8 cellular contexts compared by ENCODE assay signal in the genomic region with DNA sequence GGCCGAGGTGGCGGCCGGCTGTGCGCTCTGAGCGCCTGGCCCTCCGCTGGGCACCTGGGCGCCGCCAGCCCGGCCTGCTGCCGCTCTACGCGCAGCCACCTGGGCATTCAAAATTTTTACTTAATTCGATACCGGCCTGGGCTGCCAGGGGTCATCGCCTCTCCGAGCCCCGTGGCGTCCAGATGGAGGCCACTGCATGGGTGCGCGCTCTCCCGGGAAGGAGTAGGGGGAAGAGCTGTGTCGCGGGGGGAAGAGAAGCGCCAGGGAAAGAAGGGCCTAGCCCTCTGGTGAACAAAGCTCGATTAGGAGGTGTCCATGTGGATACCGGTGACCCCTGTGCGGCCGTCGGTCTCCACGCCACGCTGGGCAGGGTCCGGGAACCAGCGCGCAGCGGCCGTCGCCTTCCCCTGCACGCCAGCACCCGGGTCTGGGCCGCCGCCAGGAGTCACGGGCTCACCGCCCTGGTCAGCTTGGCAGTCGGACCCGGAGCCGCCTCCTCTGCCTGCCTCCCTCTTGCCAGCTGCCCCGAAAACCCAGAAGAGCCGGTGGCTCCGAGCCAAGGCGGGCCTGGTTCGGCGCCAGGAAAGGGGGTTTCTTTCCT. TPM values are rescaled to one million over a fixed set of nuclear protein-coding genes. Genes with fewer than 3 reads are reported as not detected.
A peak's percentile ranks its signal among the peaks of the same experiment; 100 is the strongest.
DNase-seq lines count a peak whose midpoint lies in the region; ATAC-seq and TF ChIP-seq lines count a peak whose summit lies in the region.

No MANE protein-coding gene starts in this region.

- H3K36me3 Mint-ChIP-seq in effector memory CD8-positive, alpha-beta T cell (ENCODE audit: insufficient read depth) = peaks cover 8% of the 10 kb centered on the region
- no peaks in the 10 kb centered on the region for H3K36me3 Mint-ChIP-seq in memory B cell

- TF ChIP-seq EP300 in transverse colon (IDR thresholded peaks at IDR 0.05; ENCODE audit: low read depth) = no peak

- H3K4me3 Mint-ChIP-seq in effector memory CD8-positive, alpha-beta T cell = peak overlapping the region; percentile 93 to 96
- peak overlapping the region; percentile 87 for H3K4me3 Mint-ChIP-seq in memory B cell

- ATAC-seq in GM18870 (IDR thresholded peaks at IDR 0.05; ENCODE audit: unreplicated experiment) (peak; percentile 3), HG03095 (IDR thresholded peaks at IDR 0.05; ENCODE audit: unreplicated experiment) (peak; percentile 2), memory B cell (ENCODE audit: low read depth) (peak; percentile 4)
- ATAC-seq in effector memory CD8-positive, alpha-beta T cell (replicated peaks) = peak; percentile 2

- peak overlapping the region; percentile 83 to 90 (median 84) for H3K27ac ChIP-seq in transverse colon

- no peaks in the 10 kb centered on the region for H3K27me3 ChIP-seq in transverse colon

- H3K36me3 ChIP-seq in transverse colon = no peaks in the 10 kb centered on the region

- H3K9me3 ChIP-seq in transverse colon = no peaks in the 10 kb centered on the region

- TF ChIP-seq POLR2A in transverse colon (IDR thresholded peaks at IDR 0.05) = no peak

- intact Hi-C loops in transverse colon (cut with DNase I; ENCODE audit: low total_unique reads) = loop anchor here (2.0 to 5.0 kb wide), 2 partner anchors 25 to 48 kb away; partner anchors contain the start of gene ERCC5

- no peak for TF ChIP-seq CTCF in transverse colon (IDR thresholded peaks at IDR 0.05)

- H3K27ac Mint-ChIP-seq in effector memory CD8-positive, alpha-beta T cell = peak overlapping the region; percentile 87 to 91
- no peak overlapping the region for H3K27ac Mint-ChIP-seq in memory B cell

- peaks cover 0 to 28% (median 2%) of the 10 kb centered on the region in 4 donors for H3K4me1 ChIP-seq in transverse colon

- no peaks in the 10 kb centered on the region for H3K27me3 Mint-ChIP-seq in effector memory CD8-positive, alpha-beta T cell
- peaks cover 1% of the 10 kb centered on the region for H3K27me3 Mint-ChIP-seq in memory B cell

- no peaks in the 10 kb centered on the region for H3K9me3 Mint-ChIP-seq in effector memory CD8-positive, alpha-beta T cell
- no peaks in the 10 kb centered on the region for H3K9me3 Mint-ChIP-seq in memory B cell

- peak overlapping the region; percentile 60 to 79 (median 64) for H3K4me3 ChIP-seq in transverse colon

- in situ Hi-C loops in transverse colon (cut with MboI; ENCODE audit: low pct_ligation_motif_present in 1 of 4, low pct_unique_long_range_greater_than_20kb in 1 of 4, low sequenced_read_pairs in 3 of 4) = no loop called here

- peak; percentile 41 for DNase-seq in Ammon's horn (ENCODE audit: low spot score)
- peak; percentile 42 for DNase-seq in SW480 (ENCODE audit: low spot score)
- peak in 2 of 3 experiments; percentile 2 to 21 for DNase-seq in effector memory CD8-positive, alpha-beta T cell
- DNase-seq in memory B cell (ENCODE audit: low spot score in 2 of 2) = peak; percentile 3 to 24
- peak; percentile 26 for DNase-seq in transverse colon
- no peak for DNase-seq in middle frontal gyrus (ENCODE audit: extremely low spot score, low spot score)

- 1% methylated on average over 46 of the region's 52 CpGs; no CpG with 5 or more reads in 1 of the 2 donors for WGBS in transverse colon (ENCODE audit: low coverage in 1 of 2), 2 donors

- H3K4me1 Mint-ChIP-seq in effector memory CD8-positive, alpha-beta T cell (ENCODE audit: low read depth in 2 of 2) = peaks cover 16 to 24% of the 10 kb centered on the region in 2 donors
- H3K4me1 Mint-ChIP-seq in memory B cell = peaks cover 9% of the 10 kb centered on the region

RNA-seq across cellular contexts. Expression of gene BIVM, which starts 0.7 kb away (rescaled TPM):
- total RNA-seq in transverse colon = 10 to 100 TPM in 3 of 4 donors, 1 to 10 TPM in 1; 3.0 to 31.4 (median 23.9) TPM

RNA-seq across cellular contexts. Expression of gene POGLUT2, which starts 0.9 kb away (rescaled TPM):
- total RNA-seq in transverse colon = 1 to 10 TPM in 2 of 4 donors, under 1 TPM in 1, not detected in 1; 0.75 to 3.5 (median 2.0) TPM

RNA-seq across cellular contexts. Expression of gene TEX30, which starts 26.1 kb away (rescaled TPM):
- 1 to 10 TPM in 3 of 4 donors, not detected in 1; 5.4 to 6.0 (median 6.0) TPM for total RNA-seq in transverse colon

RNA-seq across cellular contexts. Expression of gene ERCC5, which starts 46.2 kb away (rescaled TPM):
- 100 to 1,000 TPM in 1 of 4 donors, 10 to 100 TPM in 3; 64.4 to 116 (median 84.9) TPM for total RNA-seq in transverse colon
